Comparison of ENCODE assay signal across 8 cellular contexts in the genomic region with DNA sequence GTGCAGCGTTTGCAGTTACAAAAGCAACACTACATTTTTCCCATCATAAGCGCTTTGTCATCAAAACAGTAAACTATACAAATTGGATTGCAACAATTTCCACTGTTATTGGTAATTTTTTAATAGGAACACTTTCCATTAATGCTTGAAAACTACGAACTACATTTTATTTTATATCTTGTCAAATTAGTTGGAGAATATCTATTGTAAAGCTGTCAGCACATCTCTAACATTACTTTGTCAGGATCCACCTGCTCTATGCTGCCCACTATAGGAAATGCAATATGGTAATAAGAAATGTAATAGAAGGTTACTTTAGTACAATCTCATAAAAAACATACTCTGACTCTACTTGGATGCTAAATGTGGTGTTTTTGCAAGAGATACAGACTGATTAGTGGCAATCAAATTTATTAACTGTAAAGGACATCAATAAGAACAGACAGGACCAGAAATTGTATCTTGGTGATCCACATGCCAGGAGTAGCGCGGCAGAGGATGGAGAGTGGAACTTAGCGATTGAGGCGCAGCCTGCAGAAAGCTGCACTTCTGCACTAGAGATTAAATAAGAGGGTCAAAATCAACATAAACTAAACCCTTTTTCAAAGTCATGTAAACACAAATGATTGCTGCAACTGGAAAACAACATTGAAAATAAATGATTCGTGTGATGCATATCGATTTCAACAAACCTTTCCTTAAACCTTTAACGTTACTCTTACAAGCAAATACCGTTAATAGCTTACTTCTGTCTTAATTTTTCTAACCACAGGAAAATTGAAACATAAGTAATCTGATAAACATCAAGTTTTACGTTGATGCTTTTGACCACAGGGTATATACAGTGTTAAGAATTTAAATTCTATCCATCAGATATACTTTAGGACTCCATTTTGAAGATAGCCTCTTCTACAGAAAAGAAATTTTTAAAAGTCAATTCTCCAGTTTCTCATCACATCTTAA. TPM values are rescaled to one million over a fixed set of nuclear protein-coding genes. Genes with fewer than 3 reads are reported as not detected.
DNase-seq lines count a peak whose midpoint lies in the region; ATAC-seq, FAIRE-seq and TF ChIP-seq lines count a peak whose summit lies in the region.

No MANE protein-coding gene starts in this region.

- 7% methylated on average over 12 of the region's 12 CpGs for WGBS in liver

- peak; percentile 74 to 81 for TF ChIP-seq RAD21 in liver (IDR thresholded peaks at IDR 0.05)

- intact Hi-C loops in sciatic nerve (cut with DNase I): no loop called here

- no peaks in the 10 kb centered on the region for H3K36me3 ChIP-seq in liver (ENCODE audit: control insufficient read depth in 4 of 4, insufficient read depth in 3 of 4, low read depth in 1 of 4, low read length in 3 of 4)
- no peaks in the 10 kb centered on the region for H3K36me3 ChIP-seq in subcutaneous abdominal adipose tissue (ENCODE audit: control insufficient read depth in 5 of 5, insufficient read depth in 5 of 5, low read length in 5 of 5)

- H3K4me1 Mint-ChIP-seq in activated T-cell treated with anti-CD3 and anti-CD28 coated beads, Interleukin-2, amount 50 U/mL, for 24 hours (ENCODE audit: low read depth): peaks cover 38% of the 10 kb centered on the region
- H3K4me1 Mint-ChIP-seq in central memory CD8-positive, alpha-beta T cell: peaks cover 49% of the 10 kb centered on the region

- in situ Hi-C loops in KBM-7 (cut with MboI; ENCODE audit: low pct_unique_long_range_greater_than_20kb, low sequenced_read_pairs): no loop called here

- peak overlapping the region; percentile 99 for H3K27ac Mint-ChIP-seq in activated T-cell treated with anti-CD3 and anti-CD28 coated beads, Interleukin-2, amount 50 U/mL, for 24 hours
- H3K27ac Mint-ChIP-seq in central memory CD8-positive, alpha-beta T cell (ENCODE audit: low read depth): peak overlapping the region; percentile 99

- H3K27ac ChIP-seq in liver (ENCODE audit: low read depth in 1 of 2, low read length in 2 of 2) (peak overlapping the region; percentile 94 to 98), subcutaneous abdominal adipose tissue (ENCODE audit: low read depth, low read length) (peak overlapping the region; percentile 98)

- DNase-seq in activated T-cell treated with anti-CD3 and anti-CD28 coated beads, Interleukin-2, amount 50 U/mL, for 24 hours: no peak
- DNase-seq in activated T-cell treated with anti-CD3 and anti-CD28 coated beads, Interleukin-2, amount 50 U/mL, for 1 hour: no peak
- DNase-seq in KBM-7 (peak; percentile 72), RCC 7860 (ENCODE audit: low spot score) (peak; percentile 20), sciatic nerve (ENCODE audit: low spot score) (no peak)
- DNase-seq in central memory CD8-positive, alpha-beta T cell (ENCODE audit: low spot score in 2 of 2): no peak

- H3K9ac ChIP-seq in liver (ENCODE audit: low read depth in 1 of 2, low read length in 2 of 2) (peak overlapping the region; percentile 91 to 98), subcutaneous abdominal adipose tissue (ENCODE audit: low read length in 5 of 5) (peak overlapping the region; percentile 29 to 98 (median 91))

- H3K4me1 ChIP-seq in liver (ENCODE audit: control insufficient read depth in 4 of 4, insufficient read depth in 4 of 4, low read length in 3 of 4): peaks cover 1 to 28% (median 13%) of the 10 kb centered on the region in 4 donors
- H3K4me1 ChIP-seq in subcutaneous abdominal adipose tissue (ENCODE audit: control insufficient read depth in 5 of 5, insufficient read depth in 5 of 5, low read length in 5 of 5): peaks cover 0 to 44% (median 25%) of the 10 kb centered on the region in 5 donors

- no peak for ATAC-seq in central memory CD8-positive, alpha-beta T cell (replicated peaks; ENCODE audit: extremely low read depth, poor library complexity, severe bottlenecking)
- ATAC-seq in sciatic nerve: no peak

- H3K36me3 Mint-ChIP-seq in activated T-cell treated with anti-CD3 and anti-CD28 coated beads, Interleukin-2, amount 50 U/mL, for 24 hours (ENCODE audit: low read depth): peaks cover 43% of the 10 kb centered on the region
- H3K36me3 Mint-ChIP-seq in central memory CD8-positive, alpha-beta T cell (ENCODE audit: insufficient read depth): peaks cover 28% of the 10 kb centered on the region

- H3K4me3 Mint-ChIP-seq in activated T-cell treated with anti-CD3 and anti-CD28 coated beads, Interleukin-2, amount 50 U/mL, for 24 hours: peak overlapping the region; percentile 98
- peak overlapping the region; percentile 88 for H3K4me3 Mint-ChIP-seq in central memory CD8-positive, alpha-beta T cell

- H3K4me3 ChIP-seq in liver (ENCODE audit: low read depth in 1 of 3, low read length in 3 of 3): peak overlapping the region; percentile 91 to 97 (median 95)
- H3K4me3 ChIP-seq in subcutaneous abdominal adipose tissue (ENCODE audit: low read depth in 1 of 5, low read length in 5 of 5): peak overlapping the region; percentile 91 to 96 (median 94)

- no peaks in the 10 kb centered on the region for H3K27me3 Mint-ChIP-seq in activated T-cell treated with anti-CD3 and anti-CD28 coated beads, Interleukin-2, amount 50 U/mL, for 24 hours
- no peaks in the 10 kb centered on the region for H3K27me3 Mint-ChIP-seq in central memory CD8-positive, alpha-beta T cell

- FAIRE-seq in RCC 7860 (lab: Jason Lieb, UNC): peak; percentile 75

- H3K27me3 ChIP-seq in liver (ENCODE audit: control insufficient read depth in 4 of 4, insufficient read depth in 4 of 4, low read length in 3 of 4): no peaks in the 10 kb centered on the region
- no peaks in the 10 kb centered on the region for H3K27me3 ChIP-seq in subcutaneous abdominal adipose tissue (ENCODE audit: control insufficient read depth in 5 of 5, insufficient read depth in 4 of 5, low read length in 5 of 5)

- peak; percentile 54 for TF ChIP-seq CTCF in liver (IDR thresholded peaks at IDR 0.05; ENCODE audit: low read depth, low read length, missing input control)

- no peaks in the 10 kb centered on the region for H3K9me3 Mint-ChIP-seq in activated T-cell treated with anti-CD3 and anti-CD28 coated beads, Interleukin-2, amount 50 U/mL, for 24 hours
- H3K9me3 Mint-ChIP-seq in central memory CD8-positive, alpha-beta T cell: no peaks in the 10 kb centered on the region

- H3K9me3 ChIP-seq in liver (ENCODE audit: control insufficient read depth in 4 of 4, low read length in 3 of 4): no peaks in the 10 kb centered on the region
- H3K9me3 ChIP-seq in subcutaneous abdominal adipose tissue (ENCODE audit: control insufficient read depth in 5 of 5, low read length in 5 of 5): no peaks in the 10 kb centered on the region

TF ChIP-seq in liver, 16 proteins besides CTCF, POLR2A, EP300 and RAD21:
- TF ChIP-seq, protein P1, sequence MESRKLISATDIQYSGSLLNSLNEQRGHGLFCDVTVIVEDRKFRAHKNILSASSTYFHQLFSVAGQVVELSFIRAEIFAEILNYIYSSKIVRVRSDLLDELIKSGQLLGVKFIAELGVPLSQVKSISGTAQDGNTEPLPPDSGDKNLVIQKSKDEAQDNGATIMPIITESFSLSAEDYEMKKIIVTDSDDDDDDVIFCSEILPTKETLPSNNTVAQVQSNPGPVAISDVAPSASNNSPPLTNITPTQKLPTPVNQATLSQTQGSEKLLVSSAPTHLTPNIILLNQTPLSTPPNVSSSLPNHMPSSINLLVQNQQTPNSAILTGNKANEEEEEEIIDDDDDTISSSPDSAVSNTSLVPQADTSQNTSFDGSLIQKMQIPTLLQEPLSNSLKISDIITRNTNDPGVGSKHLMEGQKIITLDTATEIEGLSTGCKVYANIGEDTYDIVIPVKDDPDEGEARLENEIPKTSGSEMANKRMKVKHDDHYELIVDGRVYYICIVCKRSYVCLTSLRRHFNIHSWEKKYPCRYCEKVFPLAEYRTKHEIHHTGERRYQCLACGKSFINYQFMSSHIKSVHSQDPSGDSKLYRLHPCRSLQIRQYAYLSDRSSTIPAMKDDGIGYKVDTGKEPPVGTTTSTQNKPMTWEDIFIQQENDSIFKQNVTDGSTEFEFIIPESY (IDR thresholded peaks at IDR 0.05): no peak
- TF ChIP-seq FOXA1 (IDR thresholded peaks at IDR 0.05): no peak
- no peak for TF ChIP-seq JUND (IDR thresholded peaks at IDR 0.05)
- no peak for TF ChIP-seq GABPA (IDR thresholded peaks at IDR 0.05 in 1 of 2, conservative IDR thresholded peaks at IDR 0.05 in 1 of 2)
- no peak for TF ChIP-seq NR2F2 (IDR thresholded peaks at IDR 0.05)
- TF ChIP-seq FOXA2 (IDR thresholded peaks at IDR 0.05): no peak
- TF ChIP-seq HNF4G (IDR thresholded peaks at IDR 0.05): no peak
- peak; percentile 18 for TF ChIP-seq MAX (IDR thresholded peaks at IDR 0.05)
- TF ChIP-seq EGR1 (IDR thresholded peaks at IDR 0.05; ENCODE audit: low read depth in 2 of 2): no peak
- no peak for TF ChIP-seq TAF1 (conservative IDR thresholded peaks at IDR 0.05)
- peak; percentile 52 to 61 for TF ChIP-seq RXRA (IDR thresholded peaks at IDR 0.05)

RNA-seq across cellular contexts. Expression of gene ARID2, which starts 3.6 kb away (rescaled TPM):
- 10 to 100 TPM; 16.7 to 17.8 TPM for total RNA-seq in liver
- polyA plus RNA-seq in liver: 1 to 10 TPM; 1.8 to 9.8 TPM
- total RNA-seq in sciatic nerve: 42.8 TPM

Comparison
In these comparisons a context has a peak if more than half of its experiments do, and no peak if none do; other contexts are left out.
1. DNase-seq: peak in KBM-7 (single experiment) and RCC 7860 (single experiment); none in activated T-cell treated with anti-CD3 and anti-CD28 coated beads, Interleukin-2, amount 50 U/mL, for 24 hours (single experiment), activated T-cell treated with anti-CD3 and anti-CD28 coated beads, Interleukin-2, amount 50 U/mL, for 1 hour (single experiment), central memory CD8-positive, alpha-beta T cell (0 of 2) and sciatic nerve (single experiment).